In genomic region chrX:130109429-130110378, GRCh38 we compare ENCODE assay signal across 8 cellular contexts. TPM values are rescaled to one million over a fixed set of nuclear protein-coding genes. Genes with fewer than 3 reads are reported as not detected.
A peak's percentile ranks its signal among the peaks of the same experiment; 100 is the strongest.
DNase-seq lines count a peak whose midpoint lies in the region; ATAC-seq and TF ChIP-seq lines count a peak whose summit lies in the region.

No MANE protein-coding gene starts in this region.

- H3K4ac ChIP-seq in mesendoderm (ENCODE audit: low read depth, low read length), result peak overlapping the region; percentile 59

- intact Hi-C loops in Right ventricle myocardium inferior (cut with DNase I), result no loop called here
- intact Hi-C loops in cardiac septum (cut with DNase I), result no loop called here
- intact Hi-C loops in mammary epithelial cell (cut with micrococcal nuclease), result loop anchor here (2.0 kb wide), 1 partner anchor 57 kb away; no protein-coding TSS in a partner anchor
- intact Hi-C loops in vagina (cut with DNase I), result no loop called here

- H3K23ac ChIP-seq in mesendoderm (ENCODE audit: low read length), result no peak overlapping the region

- H3K27me3 ChIP-seq in mammary epithelial cell (ENCODE audit: insufficient read depth, low read length) (no peaks in the 10 kb centered on the region), mesendoderm (ENCODE audit: insufficient read depth, low read length, poor library complexity) (no peaks in the 10 kb centered on the region), vagina (no peaks in the 10 kb centered on the region)

- H4K8ac ChIP-seq in mesendoderm (ENCODE audit: low read depth, low read length), result no peak overlapping the region

- in situ Hi-C loops in mammary epithelial cell (cut with MboI; ENCODE audit: low sequenced_read_pairs in 2 of 2), result no loop called here

- peak overlapping the region; percentile 86 for H3K18ac ChIP-seq in mesendoderm (ENCODE audit: low read length)

- H3K4me2 ChIP-seq in mammary epithelial cell (ENCODE audit: insufficient read depth, low read depth, low read length) (peak overlapping the region; percentile 64), mesendoderm (ENCODE audit: low read length) (peak overlapping the region; percentile 7)

- no peak for TF ChIP-seq POLR2A in vagina (IDR thresholded peaks at IDR 0.05)

- peak overlapping the region; percentile 15 for H3K56ac ChIP-seq in mesendoderm (ENCODE audit: low read length)

- H3K79me1 ChIP-seq in mesendoderm (ENCODE audit: low read length), result no peaks in the 10 kb centered on the region

- DNase-seq in Right ventricle myocardium inferior (ENCODE audit: missing footprints) (no peak), cardiac septum (ENCODE audit: low spot score) (no peak), NAMALWA (ENCODE audit: low spot score) (peak; percentile 39), mammary epithelial cell (no peak), mesendoderm (no peak), vagina (ENCODE audit: extremely low spot score in 2 of 2) (no peak)
- DNase-seq in stimulated activated CD4-positive, alpha-beta T cell treated with anti-CD3 and anti-CD28 coated beads, Interleukin-2, amount 100 ng/mL, for 48 hours, result no peak

- WGBS in mammary epithelial cell (ENCODE audit: low coverage, missing lambda C conversion rate), result 36% methylated on average over 23 of the region's 81 CpGs
- WGBS in mesendoderm (ENCODE audit: extremely low coverage, insufficient coverage, low lambda C conversion rate), result no CpG with 5 or more reads among the region's 81 CpGs

- peak overlapping the region; percentile 48 for H3K27ac ChIP-seq in mammary epithelial cell (ENCODE audit: insufficient read depth, low read depth, low read length)
- no peak overlapping the region for H3K27ac ChIP-seq in mesendoderm (ENCODE audit: low read depth, low read length)
- H3K27ac ChIP-seq in vagina, result peak overlapping the region; percentile 92

- TF ChIP-seq CTCF in mammary epithelial cell (conservative IDR thresholded peaks at IDR 0.05 in 1 of 2, IDR thresholded peaks at IDR 0.05 in 1 of 2; ENCODE audit: extremely low read depth in 1 of 2, insufficient read depth in 1 of 2, low read depth in 1 of 2, low read length in 2 of 2) (no peak), vagina (IDR thresholded peaks at IDR 0.05) (no peak)

- no peak overlapping the region for H2BK15ac ChIP-seq in mesendoderm (replicated peaks; ENCODE audit: low read depth)

- H2AK5ac ChIP-seq in mesendoderm (ENCODE audit: low read length), result no peak overlapping the region

- CTCF ChIA-PET in mammary epithelial cell (lab: Charles Lee; ENCODE audit: low non-redundant PET), result interaction anchor here (0.6 kb wide), 1 partner anchor 32 kb away, joined by 5 read pairs; no protein-coding TSS in a partner anchor

- dilution Hi-C loops in mammary epithelial cell (cut with HindIII; ENCODE audit: low sequenced_read_pairs), result loop anchor here (5.0 kb wide), 1 partner anchor 88 kb away; no protein-coding TSS in a partner anchor

- ATAC-seq in Right ventricle myocardium inferior (peak; percentile 20), GM18907 (IDR thresholded peaks at IDR 0.05; ENCODE audit: unreplicated experiment) (no peak)

- no peak overlapping the region for H2BK5ac ChIP-seq in mesendoderm (ENCODE audit: low read length)

- no peak overlapping the region for H2BK120ac ChIP-seq in mesendoderm (ENCODE audit: low read depth, low read length)

- H3K36me3 ChIP-seq in mammary epithelial cell (ENCODE audit: insufficient read depth, low read length) (no peaks in the 10 kb centered on the region), mesendoderm (ENCODE audit: control insufficient read depth, insufficient read depth, low read length) (no peaks in the 10 kb centered on the region), vagina (no peaks in the 10 kb centered on the region)

- BruUV-seq in mammary epithelial cell (replicated peaks; lab: Mats Ljungman, UMichigan), result TSS peak; percentile 20

- peak overlapping the region; percentile 67 for H3K9ac ChIP-seq in mammary epithelial cell (ENCODE audit: insufficient read depth, low read length)
- H3K9ac ChIP-seq in mesendoderm (ENCODE audit: low read length), result peak overlapping the region; percentile 42

- H3K9me3 ChIP-seq in mammary epithelial cell (replicated peaks; ENCODE audit: insufficient read depth, low read length) (no peaks in the 10 kb centered on the region), vagina (no peaks in the 10 kb centered on the region)

- H3K4me3 ChIP-seq in mammary epithelial cell (replicated peaks in 1 of 3; ENCODE audit: insufficient read depth in 1 of 3, low read depth in 2 of 3, low read length in 3 of 3) (peak overlapping the region; percentile 59 to 76 (median 62)), mesendoderm (ENCODE audit: low read length) (no peak overlapping the region), vagina (peak overlapping the region; percentile 63 to 74)

- H2AFZ ChIP-seq in mammary epithelial cell (ENCODE audit: low read depth, low read length), result peak overlapping the region; percentile 44

- H3K79me2 ChIP-seq in mammary epithelial cell (ENCODE audit: insufficient read depth, low read length) (peaks cover 51% of the 10 kb centered on the region), mesendoderm (ENCODE audit: control insufficient read depth, insufficient read depth, low read length) (no peaks in the 10 kb centered on the region)

- peaks cover 13% of the 10 kb centered on the region for H3K4me1 ChIP-seq in mammary epithelial cell (ENCODE audit: insufficient read depth, low read length)
- no peaks in the 10 kb centered on the region for H3K4me1 ChIP-seq in mesendoderm (ENCODE audit: control insufficient read depth, low read depth, low read length)
- peaks cover 50% of the 10 kb centered on the region for H3K4me1 ChIP-seq in vagina

- no peaks in the 10 kb centered on the region for H4K20me1 ChIP-seq in mammary epithelial cell (ENCODE audit: insufficient read depth, low read length)

- no peak overlapping the region for H4K5ac ChIP-seq in mesendoderm (ENCODE audit: low read length)

RNA-seq across cellular contexts. Expression of gene ELF4, which starts 0.6 kb away (rescaled TPM):
- 2.8 TPM for total RNA-seq in Right ventricle myocardium inferior
- total RNA-seq in cardiac septum, result 3.7 TPM
- total RNA-seq in mammary epithelial cell, result 10 to 100 TPM; 12.3 to 26.3 TPM
- polyA plus RNA-seq in mammary epithelial cell, result 21.6 TPM
- 67.5 TPM for polyA minus RNA-seq in mammary epithelial cell
- polyA plus RNA-seq in mesendoderm (2013, experiment 1 of 2), result 1.9 TPM
- 1.8 TPM for polyA plus RNA-seq in mesendoderm (2013, experiment 2 of 2)
- total RNA-seq in vagina, result 14.7 TPM

RNA-seq across cellular contexts. Expression of gene AIFM1, which starts 55.9 kb away (rescaled TPM):
- total RNA-seq in Right ventricle myocardium inferior (132 TPM), cardiac septum (97.3 TPM), mammary epithelial cell (10 to 100 TPM; 10.2 to 35.7 TPM), vagina (14.2 TPM)
- 41.2 TPM for polyA plus RNA-seq in mammary epithelial cell
- polyA minus RNA-seq in mammary epithelial cell, result 17.4 TPM
- 28.8 TPM for polyA plus RNA-seq in mesendoderm (2013, experiment 1 of 2)
- 29.6 TPM for polyA plus RNA-seq in mesendoderm (2013, experiment 2 of 2)
